Comparison of ENCODE assay signal across 8 cellular contexts in the genomic region with DNA sequence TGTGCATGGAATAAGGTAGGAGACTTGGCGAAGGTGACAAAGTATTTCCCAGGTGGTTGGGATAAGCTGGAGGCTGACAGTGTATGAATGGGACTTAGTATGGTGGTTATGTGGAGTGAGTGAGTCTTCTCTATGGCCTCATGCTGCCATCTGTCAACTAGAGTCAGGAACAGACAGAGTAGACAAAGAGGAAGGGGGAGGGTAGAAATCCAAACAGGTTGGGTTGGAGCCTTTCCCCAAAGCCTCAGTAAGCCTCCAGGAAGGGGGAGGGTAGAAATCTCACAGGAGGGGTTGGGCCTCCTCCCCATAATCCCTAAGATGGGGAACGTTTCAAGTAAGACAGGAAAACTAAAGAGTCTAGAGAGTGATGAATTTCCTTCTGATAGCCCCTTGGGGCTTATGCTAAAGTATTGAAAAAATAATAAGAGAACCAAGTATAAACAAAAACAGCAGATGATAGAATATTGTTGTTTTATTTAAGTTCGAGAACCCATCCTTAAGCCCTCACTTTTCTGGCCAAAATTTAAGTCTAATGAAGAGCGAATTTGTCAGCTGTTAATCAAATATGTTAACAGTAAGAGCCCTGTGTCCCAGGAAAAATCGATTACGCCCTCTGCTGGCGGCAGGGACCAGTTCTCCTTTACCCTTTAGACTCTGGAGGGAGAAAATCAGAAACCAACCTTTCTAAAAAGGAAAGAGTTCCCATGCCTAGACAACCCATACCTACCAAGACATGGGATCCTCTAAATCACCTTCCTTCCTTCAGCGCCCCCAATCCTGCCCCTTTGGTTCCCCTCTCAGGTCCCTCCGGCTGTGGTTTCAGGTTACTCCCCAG. TPM values are rescaled to one million over a fixed set of nuclear protein-coding genes. Genes with fewer than 3 reads are reported as not detected.
DNase-seq lines count a peak whose midpoint lies in the region; ATAC-seq and TF ChIP-seq lines count a peak whose summit lies in the region.

No MANE protein-coding gene starts in this region.

- peak overlapping the region; percentile 44 for H2BK120ac ChIP-seq in IMR-90 (ENCODE audit: low read depth, low read length)

- peak overlapping the region; percentile 55 for H3K4me3 ChIP-seq in IMR-90 (ENCODE audit: insufficient read depth, low read depth, low read length)
- peak overlapping the region; percentile 22 for H3K4me3 ChIP-seq in RWPE2 (ENCODE audit: severe bottlenecking)
- peak overlapping the region; percentile 35 for H3K4me3 ChIP-seq in ovary
- H3K4me3 ChIP-seq in tibial artery = peak overlapping the region; percentile 14 to 46

- intact Hi-C loops in IMR-90 (cut with micrococcal nuclease) (loop anchor here (1.0 to 2.0 kb wide), 4 partner anchors 26 to 115 kb away; no protein-coding TSS in a partner anchor), ovary (cut with DNase I) (no loop called here), tibial artery (cut with DNase I; ENCODE audit: low total_unique reads) (loop anchor here (5.0 kb wide), 2 partner anchors 35 to 60 kb away; no protein-coding TSS in a partner anchor)

- H2BK15ac ChIP-seq in IMR-90 (ENCODE audit: low read depth, low read length) = no peak overlapping the region; the same call in 2 of the 3 replicates

- no peaks in the 10 kb centered on the region for H3K9me1 ChIP-seq in IMR-90 (ENCODE audit: insufficient read depth, low read length)

- H3K36me3 ChIP-seq in IMR-90 (ENCODE audit: control insufficient read depth, insufficient read depth, low read length) = no peaks in the 10 kb centered on the region
- H3K36me3 ChIP-seq in RWPE2 (ENCODE audit: low read depth) = no peaks in the 10 kb centered on the region
- no peaks in the 10 kb centered on the region for H3K36me3 ChIP-seq in ovary
- no peaks in the 10 kb centered on the region for H3K36me3 ChIP-seq in tibial artery

- H3K18ac ChIP-seq in IMR-90 (ENCODE audit: low read depth, low read length) = peak overlapping the region; percentile 68

- H3K9me3 ChIP-seq in IMR-90 (ENCODE audit: control insufficient read depth, insufficient read depth, low read length) (no peaks in the 10 kb centered on the region), RWPE2 (ENCODE audit: severe bottlenecking) (no peaks in the 10 kb centered on the region), ovary (no peaks in the 10 kb centered on the region), tibial artery (no peaks in the 10 kb centered on the region)

- H2BK20ac ChIP-seq in IMR-90 (ENCODE audit: low read depth, low read length) = peak overlapping the region; percentile 36

- CTCF ChIA-PET in IMR-90 (lab: Yijun Ruan, JAX) = interaction anchor here (0.6 to 2.0 kb wide), 21 partner anchors 9 to 114 kb away, joined by 3 to 16 read pairs (median 4); a partner anchor contains a TSS

- peak overlapping the region; percentile 6; the same call in 1 of the 2 replicates for H3K27ac ChIP-seq in IMR-90 (ENCODE audit: insufficient read depth, low read length)
- no peak overlapping the region for H3K27ac ChIP-seq in RWPE2 (ENCODE audit: poor library complexity, severe bottlenecking)
- H3K27ac ChIP-seq in ovary = no peak overlapping the region
- H3K27ac ChIP-seq in tibial artery = peak overlapping the region; percentile 17 to 42

- in situ Hi-C loops in IMR-90 (cut with MboI; ENCODE audit: low sequenced_read_pairs) = no loop called here

- peak overlapping the region in 1 of 2 experiments; percentile 66; a peak in 1 of 4 replicates for H4K8ac ChIP-seq in IMR-90 (ENCODE audit: low read depth in 2 of 2, low read length in 2 of 2)

- H3K27me3 ChIP-seq in IMR-90 (ENCODE audit: control insufficient read depth, insufficient read depth, low read length) (peaks cover 22% of the 10 kb centered on the region), RWPE2 (ENCODE audit: insufficient read depth, poor library complexity, severe bottlenecking) (no peaks in the 10 kb centered on the region), ovary (no peaks in the 10 kb centered on the region), tibial artery (no peaks in the 10 kb centered on the region)

- WGBS in IMR-90 (ENCODE audit: extremely low coverage in 2 of 2, insufficient read length in 1 of 2), 2 experiments = no CpG with 5 or more reads among the region's 9 CpGs
- WGBS in ovary, 3 donors = 12 to 15% (median 13%) methylated on average over 9 of the region's 9 CpGs

- no peak overlapping the region for H3K56ac ChIP-seq in IMR-90 (ENCODE audit: extremely low read depth, insufficient read depth, low read length)

- H2AK9ac ChIP-seq in IMR-90 (replicated peaks; ENCODE audit: low read depth, low read length, poor library complexity) = no peak overlapping the region

- peak overlapping the region; percentile 76 for H2AFZ ChIP-seq in IMR-90 (replicated peaks; ENCODE audit: low read length, poor library complexity)

- peak; percentile 38 for ATAC-seq in GM21447 (IDR thresholded peaks at IDR 0.05; ENCODE audit: unreplicated experiment)
- ATAC-seq in IMR-90 (ENCODE audit: low read depth) = peak; percentile 91
- peak; percentile 80 for ATAC-seq in RWPE2 (ENCODE audit: low read depth)

- peak overlapping the region; percentile 95 for H3K4me2 ChIP-seq in IMR-90 (ENCODE audit: low read depth, low read length)

- H3K79me1 ChIP-seq in IMR-90 (ENCODE audit: low read depth in 1 of 2, low read length in 2 of 2) = no peaks in the 10 kb centered on the region

- DNase-seq in D341Med (ENCODE audit: low spot score) (peak; percentile 77), IMR-90 (peak; percentile 62), RWPE2 (ENCODE audit: low spot score) (no peak), glomerular endothelial cell (ENCODE audit: extremely low read depth, low read depth, low spot score) (peak; percentile 42), ovary (peak; percentile 56 to 72 (median 70)), tibial artery (peak; percentile 78 to 82)
- DNase-seq in activated naive CD4-positive, alpha-beta T cell (lab: John Stamatoyannopoulos, UW) = peak in 3 of 4 experiments; percentile 46 to 64 (median 64)

- TF ChIP-seq POLR2A in IMR-90 (IDR thresholded peaks at IDR 0.05; ENCODE audit: low read depth, low read length) (no peak), ovary (IDR thresholded peaks at IDR 0.05) (no peak)

- H2BK5ac ChIP-seq in IMR-90 (ENCODE audit: low read depth, low read length, poor library complexity, severe bottlenecking) = peak overlapping the region; percentile 27

- H3K4ac ChIP-seq in IMR-90 (ENCODE audit: low read depth, low read length) = no peak overlapping the region; the same call in 1 of the 2 replicates

- dilution Hi-C loops in IMR-90 (cut with HindIII; ENCODE audit: low sequenced_read_pairs, unreplicated experiment) = no loop called here

- no peak overlapping the region for H3K14ac ChIP-seq in IMR-90 (replicated peaks; ENCODE audit: low read depth, low read length)

- POLR2A ChIA-PET in IMR-90 (lab: Charles Lee; ENCODE audit: unreplicated experiment) = no interaction called here

- H3K23ac ChIP-seq in IMR-90 (ENCODE audit: low read depth, low read length) = no peak overlapping the region

- peak overlapping the region; percentile 72; the same call in 1 of the 2 replicates for H4K91ac ChIP-seq in IMR-90 (ENCODE audit: insufficient read depth, low read depth, low read length)

- H2AK5ac ChIP-seq in IMR-90 (ENCODE audit: low read depth, low read length) = 0 out of 2 replicates have a peak overlapping the region, but pooled peaks have one; percentile 9

- H3K9ac ChIP-seq in IMR-90 (ENCODE audit: low read depth, low read length) = peak overlapping the region; percentile 39; the same call in 1 of the 2 replicates

- peak overlapping the region; percentile 28; the same call in 1 of the 2 replicates for H4K5ac ChIP-seq in IMR-90 (ENCODE audit: low read depth, low read length)

- BruUV-seq in IMR-90 (replicated peaks; lab: Mats Ljungman, UMichigan) = no TSS peak

- TF ChIP-seq CTCF in IMR-90 (conservative IDR thresholded peaks at IDR 0.05; ENCODE audit: low read depth, low read length) = peak; percentile 76
- peak; percentile 94 for TF ChIP-seq CTCF in RWPE2 (IDR thresholded peaks at IDR 0.05; ENCODE audit: poor library complexity, severe bottlenecking)
- TF ChIP-seq CTCF in ovary (IDR thresholded peaks at IDR 0.05) = peak; percentile 30 to 70 (median 59)
- peak; percentile 71 to 77 for TF ChIP-seq CTCF in tibial artery (IDR thresholded peaks at IDR 0.05)

- TF ChIP-seq EP300 in ovary (IDR thresholded peaks at IDR 0.05) = no peak

- H4K20me1 ChIP-seq in IMR-90 (ENCODE audit: insufficient read depth, low read length) = no peaks in the 10 kb centered on the region

- TF ChIP-seq RAD21 in IMR-90 (IDR thresholded peaks at IDR 0.05; ENCODE audit: low read length) = peak; percentile 53

- H3K4me1 ChIP-seq in IMR-90 (ENCODE audit: control insufficient read depth, insufficient read depth, low read length) (no peaks in the 10 kb centered on the region), RWPE2 (ENCODE audit: insufficient read depth, poor library complexity, severe bottlenecking) (peaks cover 24% of the 10 kb centered on the region), ovary (ENCODE audit: insufficient read depth) (no peaks in the 10 kb centered on the region), tibial artery (no peaks in the 10 kb centered on the region)

TF ChIP-seq in IMR-90, 13 proteins besides CTCF, POLR2A, EP300 and RAD21:
- TF ChIP-seq RFX5 (IDR thresholded peaks at IDR 0.05; ENCODE audit: low read depth, low read length) (no peak), NFE2L2 (IDR thresholded peaks at IDR 0.05; ENCODE audit: low read depth, low read length) (no peak), CHD1 (IDR thresholded peaks at IDR 0.05; ENCODE audit: low read depth, low read length) (no peak), MXI1 (IDR thresholded peaks at IDR 0.05; ENCODE audit: borderline replicate concordance, low read depth, low read length) (no peak), SMC3 (IDR thresholded peaks at IDR 0.05; ENCODE audit: low read depth, low read length) (peak; percentile 60), CEBPB (IDR thresholded peaks at IDR 0.05; ENCODE audit: low read depth, low read length) (no peak), MAZ (IDR thresholded peaks at IDR 0.05; ENCODE audit: borderline replicate concordance, low read depth, low read length) (no peak)

RNA-seq across cellular contexts. Expression of a gene that starts 1.8 kb away (rescaled TPM):
- not detected in 2 replicates for total RNA-seq in IMR-90 (2012; rRNA removed)
- polyA plus RNA-seq in IMR-90 (2012; rRNA removed) = not detected in 2 replicates
- polyA plus RNA-seq in IMR-90 (2012; cell fraction: cytosol; rRNA removed) = not detected in 2 replicates
- polyA plus RNA-seq in IMR-90 (2012; cell fraction: nucleus; rRNA removed; ENCODE audit: low replicate concordance) = not detected in 2 replicates
- not detected in 2 replicates for total RNA-seq in glomerular endothelial cell
- total RNA-seq in ovary = under 1 TPM in 1 of 7 donors, not detected in 6; 0.22 TPM
- not detected for polyA plus RNA-seq in ovary

RNA-seq across cellular contexts. Expression of a gene that starts 19.8 kb away (rescaled TPM):
- 0.28 and 0.54 TPM in 2 replicates for total RNA-seq in IMR-90 (2012; rRNA removed)
- polyA plus RNA-seq in IMR-90 (2012; rRNA removed) = 0.32 and 0.49 TPM in 2 replicates
- 0.22 and 0.48 TPM in 2 replicates for polyA plus RNA-seq in IMR-90 (2012; cell fraction: cytosol; rRNA removed)
- 0.15 and 0.48 TPM in 2 replicates for polyA plus RNA-seq in IMR-90 (2012; cell fraction: nucleus; rRNA removed; ENCODE audit: low replicate concordance)
- not detected in 2 replicates for total RNA-seq in glomerular endothelial cell
- 1 to 10 TPM in 2 of 7 donors, under 1 TPM in 2, not detected in 3; 0.71 to 2.0 (median 1.1) TPM for total RNA-seq in ovary
- under 1 TPM in 1 of 2 donors, not detected in 1; 0.42 TPM for polyA plus RNA-seq in ovary

Comparison
In these comparisons a context has a peak if more than half of its experiments do, and no peak if none do; other contexts are left out.
1. ATAC-seq: peak in every context shown above with its lines; median percentile 91 in IMR-90; 80 in RWPE2; 38 in GM21447.
2. H3K27ac ChIP-seq: peak in IMR-90 (single experiment) and tibial artery (2 of 2); none in RWPE2 (single experiment) and ovary (0 of 2).
3. intact Hi-C loops: an anchor here in IMR-90 (1.0 to 2.0 kb wide) and tibial artery (5.0 kb wide); none called in ovary.
4. Peak in every context shown above with its lines, with median percentiles within 50 percentile points of each other: H3K4me3 ChIP-seq and CTCF ChIP-seq.